ENCODE assay signal across 21 cellular contexts in the genomic region with DNA sequence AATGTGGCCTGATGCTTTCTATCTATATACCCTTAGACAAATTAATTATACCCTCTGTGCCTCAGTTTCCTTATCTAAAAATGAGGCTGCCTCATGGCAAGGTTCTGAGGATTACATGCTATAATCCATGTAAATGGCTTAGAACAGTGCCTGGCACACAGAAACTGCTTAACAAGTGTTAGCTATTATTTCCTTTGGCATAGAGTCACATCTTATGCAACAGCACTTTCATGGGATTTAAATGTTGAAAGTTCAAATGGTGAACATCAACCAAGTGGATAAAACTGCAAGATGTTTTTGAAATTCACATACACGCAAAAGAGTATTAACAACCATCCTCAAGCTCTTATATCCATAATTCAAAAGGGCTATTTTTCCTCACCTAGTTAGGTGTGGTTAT.
DNase-seq lines count a peak whose midpoint lies in the region; ATAC-seq and TF ChIP-seq lines count a peak whose summit lies in the region.
"Had no signal": no experiment of that assay in that cellular context is flagged by ENCODE, and none has a peak within 500 bp of the region (broad histone marks: within the 10 kb centered on the region; RNA-seq: fewer than 3 reads in every experiment).

No MANE protein-coding gene starts in this region.

- TF ChIP-seq CTCF in AG10803 (conservative IDR thresholded peaks at IDR 0.05; ENCODE audit: low read length) (no peak), heart left ventricle (IDR thresholded peaks at IDR 0.05) (no peak), gastrocnemius medialis (IDR thresholded peaks at IDR 0.05 in 4 of 5, conservative IDR thresholded peaks at IDR 0.05 in 1 of 5) (no peak)

- H3K4me1 ChIP-seq in heart left ventricle = peaks cover 0 to 28% (median 3%) of the 10 kb centered on the region in 12 donors
- no peaks in the 10 kb centered on the region for H3K4me1 ChIP-seq in gastrocnemius medialis
- H3K4me1 ChIP-seq: psoas muscle, spleen had no signal

- H3K36me3 ChIP-seq in heart left ventricle = no peaks in the 10 kb centered on the region
- H3K36me3 ChIP-seq in gastrocnemius medialis = no peaks in the 10 kb centered on the region
- H3K36me3 ChIP-seq: neutrophil, spleen had no signal

- intact Hi-C loops in heart left ventricle (cut with DNase I) = no loop called here
- intact Hi-C loops in gastrocnemius medialis (cut with DNase I; ENCODE audit: low total_unique reads) = no loop called here

- DNase-seq in AG10803 (ENCODE audit: low read depth) (peak; percentile 60), astrocyte of the hippocampus (ENCODE audit: low read depth, low spot score) (peak; percentile 7), heart left ventricle (no peak), gastrocnemius medialis (no peak), GOT3 (lab: John Stamatoyannopoulos, UW) (no peak), KG1 (lab: John Stamatoyannopoulos, UW) (no peak)
- DNase-seq: activated CD4-positive, alpha-beta memory T cell treated with anti-CD3 and anti-CD28 coated beads for 36 hours; activated naive CD8-positive, alpha-beta T cell treated with anti-CD3 and anti-CD28 coated beads for 36 hours; effector CD4-positive, alpha-beta T cell; kidney glomerular epithelial cell; NCI-H524; NK-92 treated with Interleukin-12 subunit alpha and Interleukin-12 subunit beta, amount 100 ng/mL, for 24 hours; psoas muscle; spleen; stimulated activated CD4-positive, alpha-beta T cell treated with anti-CD3 and anti-CD28 coated beads, Interleukin-2, amount 100 ng/mL, for 48 hours; T-helper 1 cell had no signal

- TF ChIP-seq POLR2A in heart left ventricle (IDR thresholded peaks at IDR 0.05) (no peak), gastrocnemius medialis (IDR thresholded peaks at IDR 0.05) (no peak)

- H3K4me3 ChIP-seq in AG10803 (ENCODE audit: low read length) (no peak overlapping the region), heart left ventricle (no peak overlapping the region), gastrocnemius medialis (no peak overlapping the region)
- H3K4me3 ChIP-seq: psoas muscle, spleen had no signal

- in situ Hi-C loops in gastrocnemius medialis (cut with MboI; ENCODE audit: low sequenced_read_pairs in 4 of 4) = no loop called here

- 53 to 81% (median 70%) methylated on average over 1 of the region's 1 CpG for WGBS in heart left ventricle, 4 donors

- H3K27ac ChIP-seq in heart left ventricle (peak overlapping the region in 7 of 12 donors; percentile 12 to 57 (median 46)), gastrocnemius medialis (peak overlapping the region in 1 of 4 donors; percentile 53)
- H3K27ac ChIP-seq: neutrophil, psoas muscle, spleen had no signal

- H3K9me3 ChIP-seq in heart left ventricle = peaks cover 0 to 9% (median 0%) of the 10 kb centered on the region in 12 donors
- H3K9me3 ChIP-seq in gastrocnemius medialis = no peaks in the 10 kb centered on the region
- H3K9me3 ChIP-seq: neutrophil had no signal

- peak; percentile 46 to 78 (median 53) for ATAC-seq in heart left ventricle
- ATAC-seq in gastrocnemius medialis = peak; percentile 53 to 75
- no peak for ATAC-seq in HG02870 (IDR thresholded peaks at IDR 0.05; ENCODE audit: unreplicated experiment)
- no peak for ATAC-seq in HG03039 (IDR thresholded peaks at IDR 0.05; ENCODE audit: unreplicated experiment)
- ATAC-seq: activated CD4-positive, CD25-positive, alpha-beta regulatory T cell treated with anti-CD3 and anti-CD28 coated beads, Interleukin-2, amount 50 U/mL, for 24 hours; stimulated activated memory B cell treated with anti-CD40 and anti-IgM and Interleukin-4, amounts not matched to agents 10 μg/mL and 1 μg/mL and 100 μg/mL, for 72 hours had no signal

- H3K27me3 ChIP-seq in heart left ventricle (no peaks in the 10 kb centered on the region), gastrocnemius medialis (no peaks in the 10 kb centered on the region)
- H3K27me3 ChIP-seq: neutrophil, spleen had no signal

Comparison
In these comparisons a context has a peak if more than half of its experiments do, and no peak if none do; other contexts are left out.
1. DNase-seq: peak in AG10803 (single experiment) and astrocyte of the hippocampus (single experiment); none in heart left ventricle (0 of 5), gastrocnemius medialis (0 of 2), GOT3 (single experiment) and KG1 (single experiment).
2. ATAC-seq: peak in heart left ventricle (4 of 4) and gastrocnemius medialis (2 of 2); none in HG02870 (single experiment) and HG03039 (single experiment).